In the genomic region with DNA sequence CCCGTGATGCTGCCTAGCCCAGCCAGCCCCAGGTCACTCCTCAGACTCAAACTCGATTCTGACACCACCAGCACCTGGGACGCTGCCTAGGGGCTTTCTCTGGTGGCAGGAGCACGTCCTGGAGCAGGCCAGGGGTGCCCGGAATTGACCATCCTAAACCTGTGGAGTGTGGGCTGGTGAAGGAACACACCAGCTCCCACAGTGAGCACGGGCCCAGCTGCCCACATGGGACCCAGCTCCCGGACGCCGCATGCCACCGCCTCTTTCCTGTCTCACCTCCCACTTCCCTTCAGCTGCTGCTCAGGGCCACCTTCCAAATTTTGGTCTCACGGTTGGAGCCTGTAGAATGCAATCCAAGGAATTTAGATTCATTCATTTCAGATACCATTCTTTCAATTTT, we compare ENCODE assay signal across 7 cellular contexts. TPM values are rescaled to one million over a fixed set of nuclear protein-coding genes. Genes with fewer than 3 reads are reported as not detected.
DNase-seq lines count a peak whose midpoint lies in the region; ATAC-seq, FAIRE-seq and TF ChIP-seq lines count a peak whose summit lies in the region.
"Not testable (repeated sequence)": the region's sequence is repeated elsewhere in the genome, so short reads cannot be mapped to it uniquely, and the experiment has no call there.

No MANE protein-coding gene starts in this region.

- intact Hi-C loops in cardiac septum (cut with DNase I): not testable (repeated sequence)

- not testable (repeated sequence) for H3K27me3 ChIP-seq in astrocyte (ENCODE audit: insufficient read depth, low read length)

- not testable (repeated sequence) for H3K27me3 Mint-ChIP-seq in IgD-negative memory B cell; activated T-cell treated with anti-CD3 and anti-CD28 coated beads, Interleukin-2, amount 50 U/mL, for 72 hours (ENCODE audit: low read depth); astrocyte (ENCODE audit: low read depth, unreplicated experiment); memory B cell; neural crest cell (ENCODE audit: low read depth); stimulated activated memory B cell treated with anti-CD40 and anti-IgM and Interleukin-4, amounts not matched to agents 10 μg/mL and 1 μg/mL and 100 μg/mL, for 72 hours

- not testable (repeated sequence) for H2AFZ ChIP-seq in astrocyte (ENCODE audit: low read depth, low read length)

- not testable (repeated sequence) for H3K79me2 ChIP-seq in astrocyte (ENCODE audit: insufficient read depth, low read length)

- not testable (repeated sequence) for TF ChIP-seq CTCF in astrocyte (IDR thresholded peaks at IDR 0.05; ENCODE audit: insufficient read depth, low read depth, low read length); neural crest cell (conservative IDR thresholded peaks at IDR 0.05)

- ATAC-seq in activated T-cell treated with anti-CD3 and anti-CD28 coated beads, Interleukin-2, amount 50 U/mL, for 72 hours (replicated peaks in 1 of 2); memory B cell (ENCODE audit: low read depth); stimulated activated memory B cell treated with anti-CD40 and anti-IgM and Interleukin-4, amounts not matched to agents 10 μg/mL and 1 μg/mL and 100 μg/mL, for 72 hours: not testable (repeated sequence)

- not testable (repeated sequence) for H3K36me3 ChIP-seq in astrocyte (ENCODE audit: insufficient read depth, low read length)

- H3K4me3 Mint-ChIP-seq in IgD-negative memory B cell (peak overlapping the region in 1 of 4 donors; percentile 42), neural crest cell (peak overlapping the region; percentile 54)
- H3K4me3 Mint-ChIP-seq in activated T-cell treated with anti-CD3 and anti-CD28 coated beads, Interleukin-2, amount 50 U/mL, for 72 hours; astrocyte (ENCODE audit: unreplicated experiment); memory B cell; stimulated activated memory B cell treated with anti-CD40 and anti-IgM and Interleukin-4, amounts not matched to agents 10 μg/mL and 1 μg/mL and 100 μg/mL, for 72 hours: not testable (repeated sequence)

- not testable (repeated sequence) for FAIRE-seq in astrocyte (lab: Jason Lieb, UNC)

- not testable (repeated sequence) for H3K27ac ChIP-seq in astrocyte (ENCODE audit: low read depth, low read length)

- not testable (repeated sequence) for H4K20me1 ChIP-seq in astrocyte (ENCODE audit: insufficient read depth, low read length)

- H3K9me3 ChIP-seq in astrocyte (ENCODE audit: insufficient read depth, low read depth, low read length): not testable (repeated sequence)

- not testable (repeated sequence) for H3K4me3 ChIP-seq in astrocyte (ENCODE audit: insufficient read depth, low read depth, low read length)

- H3K36me3 Mint-ChIP-seq in IgD-negative memory B cell: not testable (repeated sequence)
- peaks cover 9 to 24% of the 10 kb centered on the region in 2 donors for H3K36me3 Mint-ChIP-seq in activated T-cell treated with anti-CD3 and anti-CD28 coated beads, Interleukin-2, amount 50 U/mL, for 72 hours (ENCODE audit: insufficient read depth in 2 of 2)
- H3K36me3 Mint-ChIP-seq in astrocyte (ENCODE audit: low read depth, unreplicated experiment) (peaks cover 17% of the 10 kb centered on the region), memory B cell (peaks cover 14% of the 10 kb centered on the region), neural crest cell (ENCODE audit: low read depth) (peaks cover 15% of the 10 kb centered on the region)
- H3K36me3 Mint-ChIP-seq in stimulated activated memory B cell treated with anti-CD40 and anti-IgM and Interleukin-4, amounts not matched to agents 10 μg/mL and 1 μg/mL and 100 μg/mL, for 72 hours: peaks cover 43% of the 10 kb centered on the region

- not testable (repeated sequence) for H3K4me1 Mint-ChIP-seq in IgD-negative memory B cell; astrocyte (ENCODE audit: low read depth, unreplicated experiment); memory B cell; neural crest cell
- peaks cover 26% of the 10 kb centered on the region for H3K4me1 Mint-ChIP-seq in activated T-cell treated with anti-CD3 and anti-CD28 coated beads, Interleukin-2, amount 50 U/mL, for 72 hours (ENCODE audit: low read depth)
- peaks cover 22% of the 10 kb centered on the region for H3K4me1 Mint-ChIP-seq in stimulated activated memory B cell treated with anti-CD40 and anti-IgM and Interleukin-4, amounts not matched to agents 10 μg/mL and 1 μg/mL and 100 μg/mL, for 72 hours

- not testable (repeated sequence) for DNase-seq in activated T-cell treated with anti-CD3 and anti-CD28 coated beads, Interleukin-2, amount 50 U/mL, for 72 hours; astrocyte (ENCODE audit: low read depth); memory B cell (ENCODE audit: low spot score in 2 of 2); neural crest cell (ENCODE audit: low read depth, low spot score)
- DNase-seq in cardiac septum (ENCODE audit: low spot score): peak; percentile 63

- H3K27ac Mint-ChIP-seq in IgD-negative memory B cell (peak overlapping the region in 2 of 3 donors; percentile 19 to 83), astrocyte (ENCODE audit: unreplicated experiment) (peak overlapping the region; percentile 47), memory B cell (peak overlapping the region; percentile 71)
- H3K27ac Mint-ChIP-seq in activated T-cell treated with anti-CD3 and anti-CD28 coated beads, Interleukin-2, amount 50 U/mL, for 72 hours: peak overlapping the region; percentile 82
- H3K27ac Mint-ChIP-seq in neural crest cell (ENCODE audit: unreplicated experiment): not testable (repeated sequence)
- peak overlapping the region; percentile 33 for H3K27ac Mint-ChIP-seq in stimulated activated memory B cell treated with anti-CD40 and anti-IgM and Interleukin-4, amounts not matched to agents 10 μg/mL and 1 μg/mL and 100 μg/mL, for 72 hours

- not testable (repeated sequence) for H3K9ac ChIP-seq in astrocyte (ENCODE audit: low read length)

- H3K4me1 ChIP-seq in astrocyte (ENCODE audit: insufficient read depth, low read length): not testable (repeated sequence)

- not testable (repeated sequence) for H3K9me3 Mint-ChIP-seq in IgD-negative memory B cell; activated T-cell treated with anti-CD3 and anti-CD28 coated beads, Interleukin-2, amount 50 U/mL, for 72 hours; astrocyte (ENCODE audit: unreplicated experiment); memory B cell; neural crest cell; stimulated activated memory B cell treated with anti-CD40 and anti-IgM and Interleukin-4, amounts not matched to agents 10 μg/mL and 1 μg/mL and 100 μg/mL, for 72 hours

- not testable (repeated sequence) for H3K4me2 ChIP-seq in astrocyte (ENCODE audit: low read length)

RNA-seq across cellular contexts. Expression of gene TNK2, which starts 50.4 kb away (rescaled TPM):
- 6.1 TPM for polyA plus RNA-seq in IgD-negative memory B cell
- 100 to 1,000 TPM in 1 of 2 donors, 10 to 100 TPM in 1; 94.8 to 112 TPM for total RNA-seq in activated T-cell treated with anti-CD3 and anti-CD28 coated beads, Interleukin-2, amount 50 U/mL, for 72 hours
- total RNA-seq in astrocyte (37.1 and 39.1 TPM in 2 replicates), cardiac septum (48.3 TPM), neural crest cell (46.3 and 54.9 TPM in 2 replicates)
